Comparison of ENCODE assay signal across 10 cellular contexts in genomic region chr14:22650960-22651521, GRCh38. TPM values are rescaled to one million over a fixed set of nuclear protein-coding genes. Genes with fewer than 3 reads are reported as not detected.
DNase-seq lines count a peak whose midpoint lies in the region; ATAC-seq and TF ChIP-seq lines count a peak whose summit lies in the region.
"Had no signal": no experiment of that assay in that cellular context is flagged by ENCODE, and none has a peak within 500 bp of the region (broad histone marks: within the 10 kb centered on the region; RNA-seq: fewer than 3 reads in every experiment).

No MANE protein-coding gene starts in this region.

- peak; percentile 79 for ATAC-seq in HG03460 (IDR thresholded peaks at IDR 0.05; ENCODE audit: unreplicated experiment)
- peak; percentile 81 to 85 for ATAC-seq in stimulated activated naive B cell treated with anti-CD40 and anti-IgM and Interleukin-4, amounts not matched to agents 10 μg/mL and 1 μg/mL and 100 μg/mL, for 72 hours (replicated peaks)

- TF ChIP-seq CTCF in mesothelial cell of epicardium (IDR thresholded peaks at IDR 0.05; ENCODE audit: unreplicated experiment) = no peak

- H3K4me3 Mint-ChIP-seq in activated naive CD4-positive, alpha-beta T cell treated with anti-CD3 and anti-CD28 coated beads for 36 hours = no peak overlapping the region
- H3K4me3 Mint-ChIP-seq in activated naive CD8-positive, alpha-beta T cell treated with anti-CD3 and anti-CD28 coated beads for 36 hours = no peak overlapping the region
- H3K4me3 Mint-ChIP-seq in stimulated activated naive B cell treated with anti-CD40 and anti-IgM and Interleukin-4, amounts not matched to agents 10 μg/mL and 1 μg/mL and 100 μg/mL, for 72 hours = no peak overlapping the region
- no peak overlapping the region for H3K4me3 Mint-ChIP-seq in mesothelial cell of epicardium
- H3K4me3 Mint-ChIP-seq: B cell had no signal

- peak; percentile 14 for DNase-seq in activated naive CD4-positive, alpha-beta T cell treated with anti-CD3 and anti-CD28 coated beads for 36 hours
- DNase-seq in activated naive CD4-positive, alpha-beta T cell treated with Interleukin-2 at 50 U/mL for 16 hours = no peak
- DNase-seq in activated naive CD8-positive, alpha-beta T cell treated with anti-CD3 and anti-CD28 coated beads for 36 hours = peak; percentile 30
- DNase-seq in stimulated activated naive B cell treated with anti-CD40 and anti-IgM and Interleukin-4, amounts not matched to agents 10 μg/mL and 1 μg/mL and 100 μg/mL, for 72 hours = peak; percentile 36
- DNase-seq in caudate nucleus (lab: John Stamatoyannopoulos, UW) = no peak
- no peak for DNase-seq in SW 1271 (lab: John Stamatoyannopoulos, UW)
- DNase-seq in mesothelial cell of epicardium (ENCODE audit: low spot score in 2 of 2, unreplicated experiment in 2 of 2) = no peak
- DNase-seq: NCI-H2081 had no signal

- CTCF ChIA-PET in activated naive CD4-positive, alpha-beta T cell treated with anti-CD3 and anti-CD28 coated beads for 36 hours (lab: Charles Lee) = interaction anchor here (0.5 to 10.4 kb wide), 4 partner anchors 61 to 737 kb away, joined by 3 to 141 read pairs (median 4); no protein-coding TSS in a partner anchor

- no peaks in the 10 kb centered on the region for H3K9me3 Mint-ChIP-seq in activated naive CD4-positive, alpha-beta T cell treated with anti-CD3 and anti-CD28 coated beads for 36 hours
- no peaks in the 10 kb centered on the region for H3K9me3 Mint-ChIP-seq in activated naive CD8-positive, alpha-beta T cell treated with anti-CD3 and anti-CD28 coated beads for 36 hours
- H3K9me3 Mint-ChIP-seq in stimulated activated naive B cell treated with anti-CD40 and anti-IgM and Interleukin-4, amounts not matched to agents 10 μg/mL and 1 μg/mL and 100 μg/mL, for 72 hours = no peaks in the 10 kb centered on the region
- no peaks in the 10 kb centered on the region for H3K9me3 Mint-ChIP-seq in mesothelial cell of epicardium

- H3K36me3 Mint-ChIP-seq in activated naive CD4-positive, alpha-beta T cell treated with anti-CD3 and anti-CD28 coated beads for 36 hours (ENCODE audit: low read depth) = no peaks in the 10 kb centered on the region
- H3K36me3 Mint-ChIP-seq in activated naive CD8-positive, alpha-beta T cell treated with anti-CD3 and anti-CD28 coated beads for 36 hours = no peaks in the 10 kb centered on the region
- H3K36me3 Mint-ChIP-seq in stimulated activated naive B cell treated with anti-CD40 and anti-IgM and Interleukin-4, amounts not matched to agents 10 μg/mL and 1 μg/mL and 100 μg/mL, for 72 hours = no peaks in the 10 kb centered on the region
- no peaks in the 10 kb centered on the region for H3K36me3 Mint-ChIP-seq in mesothelial cell of epicardium

- H3K27ac ChIP-seq in caudate nucleus (ENCODE audit: low read depth, low read length) = no peak overlapping the region

- H3K27ac Mint-ChIP-seq in activated naive CD4-positive, alpha-beta T cell treated with anti-CD3 and anti-CD28 coated beads for 36 hours = no peak overlapping the region
- H3K27ac Mint-ChIP-seq in activated naive CD8-positive, alpha-beta T cell treated with anti-CD3 and anti-CD28 coated beads for 36 hours = no peak overlapping the region
- H3K27ac Mint-ChIP-seq in stimulated activated naive B cell treated with anti-CD40 and anti-IgM and Interleukin-4, amounts not matched to agents 10 μg/mL and 1 μg/mL and 100 μg/mL, for 72 hours = peak overlapping the region; percentile 70
- no peak overlapping the region for H3K27ac Mint-ChIP-seq in mesothelial cell of epicardium
- H3K27ac Mint-ChIP-seq: B cell had no signal

- intact Hi-C loops in activated naive CD4-positive, alpha-beta T cell treated with anti-CD3 and anti-CD28 coated beads for 36 hours (cut with micrococcal nuclease) = loop anchor here (5.0 to 10.0 kb wide), 4 partner anchors 526 to 784 kb away; no protein-coding TSS in a partner anchor

- no peaks in the 10 kb centered on the region for H3K27me3 Mint-ChIP-seq in activated naive CD4-positive, alpha-beta T cell treated with anti-CD3 and anti-CD28 coated beads for 36 hours (ENCODE audit: low read depth)
- no peaks in the 10 kb centered on the region for H3K27me3 Mint-ChIP-seq in activated naive CD8-positive, alpha-beta T cell treated with anti-CD3 and anti-CD28 coated beads for 36 hours
- H3K27me3 Mint-ChIP-seq in stimulated activated naive B cell treated with anti-CD40 and anti-IgM and Interleukin-4, amounts not matched to agents 10 μg/mL and 1 μg/mL and 100 μg/mL, for 72 hours = no peaks in the 10 kb centered on the region
- H3K27me3 Mint-ChIP-seq in mesothelial cell of epicardium (ENCODE audit: low read depth) = no peaks in the 10 kb centered on the region
- H3K27me3 Mint-ChIP-seq: B cell had no signal

- H3K4me1 Mint-ChIP-seq in activated naive CD4-positive, alpha-beta T cell treated with anti-CD3 and anti-CD28 coated beads for 36 hours (ENCODE audit: low read depth) = peaks cover 7% of the 10 kb centered on the region
- peaks cover 8% of the 10 kb centered on the region for H3K4me1 Mint-ChIP-seq in activated naive CD8-positive, alpha-beta T cell treated with anti-CD3 and anti-CD28 coated beads for 36 hours
- no peaks in the 10 kb centered on the region for H3K4me1 Mint-ChIP-seq in stimulated activated naive B cell treated with anti-CD40 and anti-IgM and Interleukin-4, amounts not matched to agents 10 μg/mL and 1 μg/mL and 100 μg/mL, for 72 hours
- H3K4me1 Mint-ChIP-seq in mesothelial cell of epicardium = no peaks in the 10 kb centered on the region
- H3K4me1 Mint-ChIP-seq: B cell had no signal

RNA-seq across cellular contexts. Expression of gene OR6J1, which starts 6.9 kb away (rescaled TPM):
- total RNA-seq in activated naive CD4-positive, alpha-beta T cell treated with anti-CD3 and anti-CD28 coated beads for 36 hours = not detected
- not detected for total RNA-seq in activated naive CD8-positive, alpha-beta T cell treated with anti-CD3 and anti-CD28 coated beads for 36 hours
- total RNA-seq in mesothelial cell of epicardium = not detected in 3 replicates
- total RNA-seq: B cell had no signal

RNA-seq across cellular contexts. Expression of gene ABHD4, which starts 52.9 kb away (rescaled TPM):
- total RNA-seq in activated naive CD4-positive, alpha-beta T cell treated with anti-CD3 and anti-CD28 coated beads for 36 hours = 10 to 100 TPM; 11.1 to 11.9 TPM
- 1 to 10 TPM; 8.2 to 8.7 TPM for total RNA-seq in activated naive CD8-positive, alpha-beta T cell treated with anti-CD3 and anti-CD28 coated beads for 36 hours
- 28.2 to 29.3 TPM (median 28.4 TPM) in 3 replicates for total RNA-seq in mesothelial cell of epicardium

Comparison
In these comparisons a context has a peak if more than half of its experiments do, and no peak if none do; other contexts are left out.
1. DNase-seq: peak in activated naive CD4-positive, alpha-beta T cell treated with anti-CD3 and anti-CD28 coated beads for 36 hours (single experiment), activated naive CD8-positive, alpha-beta T cell treated with anti-CD3 and anti-CD28 coated beads for 36 hours (single experiment) and stimulated activated naive B cell treated with anti-CD40 and anti-IgM and Interleukin-4, amounts not matched to agents 10 μg/mL and 1 μg/mL and 100 μg/mL, for 72 hours (single experiment); none in activated naive CD4-positive, alpha-beta T cell treated with Interleukin-2 at 50 U/mL for 16 hours (single experiment), caudate nucleus (0 of 61), SW 1271 (0 of 2) and mesothelial cell of epicardium (0 of 2).